Comparison of ENCODE assay signal across 9 cellular contexts in the genomic region with DNA sequence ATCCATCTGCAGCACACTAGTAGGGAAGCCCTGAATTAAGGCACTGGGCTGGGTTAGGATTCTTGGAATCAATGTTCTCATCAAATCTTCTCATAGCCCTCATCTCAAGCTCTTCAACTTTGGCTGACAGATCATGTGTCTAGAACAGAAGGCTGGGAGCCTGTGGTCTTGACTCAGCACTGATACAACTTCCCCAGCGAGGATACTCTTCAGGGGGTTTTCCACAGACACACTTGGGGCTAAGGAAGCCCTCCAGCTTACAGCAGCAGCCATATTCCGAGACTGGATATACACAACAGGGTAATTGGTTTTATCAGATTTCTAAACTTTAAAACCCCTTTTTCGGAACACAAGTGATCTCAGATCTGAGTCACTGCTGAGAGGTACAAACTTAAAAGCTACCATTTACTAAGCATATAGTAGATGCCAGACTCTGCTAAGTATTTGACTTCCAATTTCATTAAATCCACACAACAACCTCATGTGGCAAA. TPM values are rescaled to one million over a fixed set of nuclear protein-coding genes. Genes with fewer than 3 reads are reported as not detected.
DNase-seq lines count a peak whose midpoint lies in the region; ATAC-seq, FAIRE-seq and TF ChIP-seq lines count a peak whose summit lies in the region.
"Had no signal": no experiment of that assay in that cellular context is flagged by ENCODE, and none has a peak within 500 bp of the region (broad histone marks: within the 10 kb centered on the region; RNA-seq: fewer than 3 reads in every experiment).

No MANE protein-coding gene starts in this region.

- H4K20me1 ChIP-seq in GM12878 (ENCODE audit: control insufficient read depth, insufficient read depth) (no peaks in the 10 kb centered on the region), MM.1S (ENCODE audit: insufficient read depth, low read length) (no peaks in the 10 kb centered on the region)

- no peaks in the 10 kb centered on the region for H3K9me3 ChIP-seq in SJCRH30 (replicated peaks)
- no peaks in the 10 kb centered on the region for H3K9me3 ChIP-seq in GM12878 (replicated peaks; ENCODE audit: control insufficient read depth, insufficient read depth, low read length)
- no peaks in the 10 kb centered on the region for H3K9me3 ChIP-seq in esophagus squamous epithelium
- H3K9me3 ChIP-seq in MM.1S (replicated peaks; ENCODE audit: insufficient read depth, low read length) = no peaks in the 10 kb centered on the region

- TSS peak; percentile 92 for BruUV-seq in GM12878 (replicated peaks; lab: Mats Ljungman, UMichigan)

- H3K4me2 ChIP-seq in GM12878 (ENCODE audit: control insufficient read depth, insufficient read depth) (peak overlapping the region; percentile 93), MM.1S (ENCODE audit: low read depth, low read length) (no peak overlapping the region)

- H3K9ac ChIP-seq in GM12878 (ENCODE audit: control insufficient read depth, insufficient read depth, low read length) (peak overlapping the region; percentile 88), MM.1S (ENCODE audit: low read length) (no peak overlapping the region)

- H3K4me1 ChIP-seq in SJCRH30 (peaks cover 46% of the 10 kb centered on the region), GM12878 (ENCODE audit: control insufficient read depth, insufficient read depth, low read length) (peaks cover 40% of the 10 kb centered on the region), esophagus squamous epithelium (peaks cover 8 to 72% (median 8%) of the 10 kb centered on the region in 3 donors), MM.1S (ENCODE audit: low read length) (peaks cover 33% of the 10 kb centered on the region)

- SMC1A ChIA-PET in GM12878 (lab: Charles Lee; ENCODE audit: uncharacterized antibody, unreplicated experiment) = interaction anchor here (0.6 to 13.8 kb wide), 28 partner anchors 9 to 381 kb away, joined by 3 to 191 read pairs (median 6); a partner anchor contains a TSS

- H3K4me3 ChIP-seq in SJCRH30 (no peak overlapping the region), GM12878 (peak overlapping the region; percentile 21), esophagus squamous epithelium (no peak overlapping the region), MM.1S (ENCODE audit: low read length) (no peak overlapping the region)

- CTCF ChIA-PET in GM12878 (lab: Yijun Ruan, JAX) = interaction anchor here (0.6 to 17.7 kb wide), 19 partner anchors 13 to 346 kb away, joined by 3 to 486 read pairs (median 6); a partner anchor contains a TSS

- in situ Hi-C loops in GM12878 (cut with MboI) = no loop called here

- DNase-seq in EL = peak; percentile 80
- peak; percentile 23 to 50 for DNase-seq in SJCRH30
- DNase-seq in GM12878 (ENCODE audit: low read depth, low spot score) = peak; percentile 71
- DNase-seq in stimulated activated CD4-positive, alpha-beta T cell treated with anti-CD3 and anti-CD28 coated beads, Interleukin-15, amount 100 ng/mL, for 24 hours = peak; percentile 68
- DNase-seq in NCI-H345 (lab: John Stamatoyannopoulos, UW) = no peak
- no peak for DNase-seq in esophagus squamous epithelium (lab: John Stamatoyannopoulos, UW)
- no peak for DNase-seq in MM.1S
- DNase-seq: posterior cingulate gyrus had no signal

- TF ChIP-seq CTCF in GM12878 (IDR thresholded peaks at IDR 0.05 in 2 of 3, conservative IDR thresholded peaks at IDR 0.05 in 1 of 3; ENCODE audit: control insufficient read depth in 2 of 3, extremely low read depth in 1 of 3, insufficient read depth in 1 of 3, low read depth in 3 of 3, low read length in 3 of 3) = no peak
- no peak for TF ChIP-seq CTCF in esophagus squamous epithelium (IDR thresholded peaks at IDR 0.05)
- TF ChIP-seq CTCF in MM.1S (IDR thresholded peaks at IDR 0.05; ENCODE audit: low read length) = no peak

- POLR2A ChIA-PET in GM12878 (lab: Charles Lee) = interaction anchor here (0.6 to 7.2 kb wide), 20 partner anchors 8 to 572 kb away, joined by 3 to 166 read pairs (median 12); a partner anchor contains a TSS

- TF ChIP-seq EP300 in GM12878 (IDR thresholded peaks at IDR 0.05; ENCODE audit: borderline replicate concordance in 1 of 2, control insufficient read depth in 1 of 2, low read depth in 2 of 2, low read length in 2 of 2) = no peak

- ATAC-seq in GM12878 = peak; percentile 48
- no peak for ATAC-seq in HG03432 (IDR thresholded peaks at IDR 0.05; ENCODE audit: unreplicated experiment)

- no peak for TF ChIP-seq POLR2A in GM12878 (IDR thresholded peaks at IDR 0.05; ENCODE audit: low read depth, low read length)
- no peak for TF ChIP-seq POLR2A in esophagus squamous epithelium (IDR thresholded peaks at IDR 0.05)

- no peak for TF ChIP-seq RAD21 in GM12878 (IDR thresholded peaks at IDR 0.05; ENCODE audit: insufficient read depth, low read depth, low read length)

- H3K9me2 ChIP-seq in MM.1S (replicated peaks; ENCODE audit: insufficient read depth, low read length) = no peaks in the 10 kb centered on the region

- H3K36me3 ChIP-seq in SJCRH30 (no peaks in the 10 kb centered on the region), GM12878 (ENCODE audit: control insufficient read depth in 2 of 2, insufficient read depth in 2 of 2, low read length in 1 of 2) (no peaks in the 10 kb centered on the region), esophagus squamous epithelium (no peaks in the 10 kb centered on the region), MM.1S (replicated peaks; ENCODE audit: insufficient read depth, low read length) (no peaks in the 10 kb centered on the region)

- peak overlapping the region; percentile 87 for H3K27ac ChIP-seq in SJCRH30
- peak overlapping the region; percentile 82 for H3K27ac ChIP-seq in GM12878 (ENCODE audit: control insufficient read depth, insufficient read depth)
- peak overlapping the region in 2 of 4 donors; percentile 0 to 29 for H3K27ac ChIP-seq in esophagus squamous epithelium
- no peak overlapping the region for H3K27ac ChIP-seq in MM.1S (ENCODE audit: low read length)

- H3K27me3 ChIP-seq in SJCRH30 = no peaks in the 10 kb centered on the region
- no peaks in the 10 kb centered on the region for H3K27me3 ChIP-seq in GM12878 (replicated peaks in 1 of 2; ENCODE audit: control insufficient read depth in 2 of 2, insufficient read depth in 2 of 2, low read length in 1 of 2)
- peaks cover 0 to 4% (median 0%) of the 10 kb centered on the region in 4 donors for H3K27me3 ChIP-seq in esophagus squamous epithelium
- H3K27me3 ChIP-seq in MM.1S (replicated peaks; ENCODE audit: insufficient read depth, low read length) = no peaks in the 10 kb centered on the region

- H3K79me2 ChIP-seq in GM12878 (ENCODE audit: control insufficient read depth, insufficient read depth, low read length) (peaks cover 83% of the 10 kb centered on the region), MM.1S (ENCODE audit: low read length) (peaks cover 23% of the 10 kb centered on the region; the same call in 1 of the 2 replicates)

- no peak overlapping the region; the same call in 1 of the 2 replicates for H2AFZ ChIP-seq in GM12878 (ENCODE audit: control insufficient read depth, low read depth, low read length)
- H2AFZ ChIP-seq in MM.1S (ENCODE audit: low read length) = no peak overlapping the region

- RAD21 ChIA-PET in GM12878 (lab: Charles Lee; ENCODE audit: unreplicated experiment) = interaction anchor here (0.6 to 9.7 kb wide), 24 partner anchors 8 to 550 kb away, joined by 3 to 167 read pairs (median 8); a partner anchor contains a TSS

- H3F3A ChIP-seq in MM.1S (ENCODE audit: insufficient read depth, low read length) = peaks cover 15% of the 10 kb centered on the region

- intact Hi-C loops in GM12878 (cut with micrococcal nuclease; ENCODE audit: unreplicated experiment) (no loop called here), esophagus squamous epithelium (cut with DNase I) (no loop called here)

- WGBS in GM12878 (ENCODE audit: insufficient coverage, insufficient replicate concordance, low lambda C conversion rate, missing lambda C conversion rate) = 0% methylated on average over 3 of the region's 3 CpGs
- WGBS in esophagus squamous epithelium, 2 donors = 72 to 75% methylated on average over 3 of the region's 3 CpGs

- peak; percentile 90 for FAIRE-seq in GM12878 (lab: Jason Lieb, UNC)

RNA-seq across cellular contexts. Expression of a gene that starts 3.5 kb away (rescaled TPM):
- total RNA-seq in SJCRH30 (2014; rRNA removed; shearing (Covaris generic)) = 33.0 and 39.2 TPM in 2 replicates
- 182 and 205 TPM in 2 replicates for total RNA-seq in GM12878 (2013; cell fraction: nucleolus; rRNA removed)
- total RNA-seq in GM12878 (2014; rRNA removed) (44.1 and 46.8 TPM in 2 replicates), GM12878 (2014; rRNA removed; fragmentation: Illumina TruSeq; extraction: Trizol) (29.1 and 29.2 TPM in 2 replicates), GM12878 (2021) (60.5 and 64.9 TPM in 2 replicates), esophagus squamous epithelium (1 to 10 TPM; 5.2 to 7.6 (median 5.8) TPM)
- polyA plus RNA-seq in GM12878 (2011; ENCODE audit: low read depth) = 19.3 TPM
- polyA plus RNA-seq in GM12878 (2011; rRNA removed) (40.6 and 47.6 TPM in 2 replicates), GM12878 (2014; fragmentation: Illumina TruSeq; extraction: Trizol) (35.3 and 40.6 TPM in 2 replicates), GM12878 (2014; fragmentation: Nextera tagmentation; extraction: Ambion mirVana) (1 to 10 TPM; 3.0 to 5.3 TPM), GM12878 (2014; rRNA removed) (32.6 and 35.0 TPM in 2 replicates), GM12878 (2016; fragmentation: Nextera tagmentation; extraction: Ambion mirVana) (10 to 100 TPM; 15.1 to 15.7 TPM)
- polyA plus RNA-seq in GM12878 (2011; cell fraction: cytosol; rRNA removed) = 40.6 and 44.7 TPM in 2 replicates
- 131 and 157 TPM in 2 replicates for polyA plus RNA-seq in GM12878 (2011; cell fraction: nucleus; rRNA removed)
- polyA plus RNA-seq in GM12878 (2012) = 33.5 and 36.8 TPM in 2 replicates
- polyA minus RNA-seq in GM12878 (2011; rRNA and poly(A)+ RNA removed) = 105 and 132 TPM in 2 replicates
- 41.7 and 48.0 TPM in 2 replicates for polyA minus RNA-seq in GM12878 (2011; cell fraction: cytosol; rRNA and poly(A)+ RNA removed)
- 46.2 and 54.0 TPM in 2 replicates for polyA minus RNA-seq in GM12878 (2011; cell fraction: nucleus; rRNA and poly(A)+ RNA removed)

RNA-seq across cellular contexts. Expression of a gene that starts 37.7 kb away (rescaled TPM):
- 400 TPM in 2 replicates for total RNA-seq in SJCRH30 (2014; rRNA removed; shearing (Covaris generic))
- 355 and 369 TPM in 2 replicates for total RNA-seq in GM12878 (2013; cell fraction: nucleolus; rRNA removed)
- total RNA-seq in GM12878 (2014; rRNA removed) (231 and 268 TPM in 2 replicates), GM12878 (2014; rRNA removed; fragmentation: Illumina TruSeq; extraction: Trizol) (221 and 224 TPM in 2 replicates), GM12878 (2021) (302 and 306 TPM in 2 replicates), esophagus squamous epithelium (100 to 1,000 TPM; 307 to 444 (median 343) TPM)
- 226 TPM for polyA plus RNA-seq in GM12878 (2011; ENCODE audit: low read depth)
- polyA plus RNA-seq in GM12878 (2011; rRNA removed) (505 and 603 TPM in 2 replicates), GM12878 (2014; fragmentation: Illumina TruSeq; extraction: Trizol) (308 and 371 TPM in 2 replicates), GM12878 (2014; fragmentation: Nextera tagmentation; extraction: Ambion mirVana) (1,000 to 10,000 TPM in 1 of 2 experiments, 100 to 1,000 TPM in 1; 853 to 1,192 TPM), GM12878 (2014; rRNA removed) (220 and 242 TPM in 2 replicates), GM12878 (2016; fragmentation: Nextera tagmentation; extraction: Ambion mirVana) (100 to 1,000 TPM; 451 to 455 TPM)
- polyA plus RNA-seq in GM12878 (2011; cell fraction: cytosol; rRNA removed) = 335 and 461 TPM in 2 replicates
- polyA plus RNA-seq in GM12878 (2011; cell fraction: nucleus; rRNA removed) = 251 and 330 TPM in 2 replicates
- 221 and 351 TPM in 2 replicates for polyA plus RNA-seq in GM12878 (2012)
- 237 and 279 TPM in 2 replicates for polyA minus RNA-seq in GM12878 (2011; rRNA and poly(A)+ RNA removed)
- polyA minus RNA-seq in GM12878 (2011; cell fraction: cytosol; rRNA and poly(A)+ RNA removed) = 82.2 and 95.7 TPM in 2 replicates
- polyA minus RNA-seq in GM12878 (2011; cell fraction: nucleus; rRNA and poly(A)+ RNA removed) = 65.3 and 85.8 TPM in 2 replicates

Comparison
In these comparisons a context has a peak if more than half of its experiments do, and no peak if none do; other contexts are left out.
1. DNase-seq: peak in EL (single experiment), SJCRH30 (2 of 2), GM12878 (single experiment) and stimulated activated CD4-positive, alpha-beta T cell treated with anti-CD3 and anti-CD28 coated beads, Interleukin-15, amount 100 ng/mL, for 24 hours (single experiment); none in NCI-H345 (single experiment), esophagus squamous epithelium (single experiment) and MM.1S (single experiment).